ENCODE assay signal across 18 cellular contexts in genomic region chr3:30952786-30953185, GRCh38. TPM values are rescaled to one million over a fixed set of nuclear protein-coding genes. Genes with fewer than 3 reads are reported as not detected.
"Had no signal": no experiment of that assay in that cellular context is flagged by ENCODE, and none has a peak within 500 bp of the region (broad histone marks: within the 10 kb centered on the region; RNA-seq: fewer than 3 reads in every experiment).

No MANE protein-coding gene starts in this region.

- H3K9me3 ChIP-seq: suprapubic skin had no signal

- H3K4me1 ChIP-seq: foreskin keratinocyte, suprapubic skin had no signal

- H3K4me3 ChIP-seq: skin epidermis, suprapubic skin had no signal

- H3K27ac ChIP-seq: foreskin keratinocyte, skin epidermis, suprapubic skin, WERI-Rb-1 had no signal

- DNase-seq: activated CD4-positive, alpha-beta memory T cell treated with anti-CD3 and anti-CD28 coated beads, Interleukin-2, amount 10 ng/mL, durations not matched to agents 7 days and 5 days; activated effector memory CD4-positive, alpha-beta T cell treated with Interleukin-2 at 50 U/mL for 16 hours; activated naive CD4-positive, alpha-beta T cell treated with anti-CD3 and anti-CD28 coated beads, Interleukin-2, amount 50 U/mL, for 16 hours; activated T-cell treated with anti-CD3 and anti-CD28 coated beads, Interleukin-2, amount 50 U/mL, for 4 hours; caudate nucleus; foreskin keratinocyte; head of caudate nucleus; nephron progenitor cell; occipital lobe; stimulated activated CD4-positive, alpha-beta T cell treated with anti-CD3 and anti-CD28 coated beads, Interleukin-4, amount 100 ng/mL, for 4 hours; stimulated activated CD8-positive, alpha-beta memory T cell treated with anti-CD3 and anti-CD28 coated beads, Interleukin-4, amount 100 ng/mL, for 48 hours; stimulated activated naive CD4-positive, alpha-beta T cell treated with Interleukin-2 at 50 U/mL for 16 hours; T-helper 1 cell; T1000; WERI-Rb-1 had no signal

- H3K27me3 ChIP-seq: foreskin keratinocyte, suprapubic skin had no signal

- H3K36me3 ChIP-seq: suprapubic skin, WERI-Rb-1 had no signal

RNA-seq across cellular contexts. Expression of gene GADL1, which starts 58.3 kb away (rescaled TPM):
- total RNA-seq: activated CD4-positive, alpha-beta memory T cell treated with anti-CD3 and anti-CD28 coated beads, Interleukin-2, amount 10 ng/mL, durations not matched to agents 7 days and 5 days; activated T-cell treated with anti-CD3 and anti-CD28 coated beads, Interleukin-2, amount 50 U/mL, for 4 hours; foreskin keratinocyte; liver; suprapubic skin had no signal
- polyA plus RNA-seq: foreskin keratinocyte, liver had no signal
